18 cellular contexts compared by ENCODE assay signal in genomic region chr2:232512557-232512956, GRCh38. TPM values are rescaled to one million over a fixed set of nuclear protein-coding genes. Genes with fewer than 3 reads are reported as not detected.
DNase-seq lines count a peak whose midpoint lies in the region; ATAC-seq and TF ChIP-seq lines count a peak whose summit lies in the region.
"Had no signal": no experiment of that assay in that cellular context is flagged by ENCODE, and none has a peak within 500 bp of the region (broad histone marks: within the 10 kb centered on the region; RNA-seq: fewer than 3 reads in every experiment).

No MANE protein-coding gene starts in this region.

- H3K9me3 Mint-ChIP-seq in GM23338 (no peaks in the 10 kb centered on the region; the same call in 2 of the 3 replicates), WTC11 (no peaks in the 10 kb centered on the region), neural progenitor cell (no peaks in the 10 kb centered on the region)

- intact Hi-C loops in left ventricle myocardium inferior (cut with micrococcal nuclease), result no loop called here

- H3F3A ChIP-seq in GM23338 (replicated peaks; ENCODE audit: low read depth), result 0 out of 2 replicates have a peak, but pooled peaks cover 2% of the 10 kb centered on the region
- H3F3A ChIP-seq in neural progenitor cell (ENCODE audit: low read depth), result no peaks in the 10 kb centered on the region

- H3K27ac ChIP-seq in GM23338 (ENCODE audit: low read depth), result no peak overlapping the region
- no peak overlapping the region for H3K27ac ChIP-seq in neural progenitor cell
- H3K27ac ChIP-seq in left ventricle myocardium inferior (replicated peaks), result no peak overlapping the region

- TF ChIP-seq CTCF in GM23338 (conservative IDR thresholded peaks at IDR 0.05; ENCODE audit: low read depth in 2 of 2) (no peak), WTC11 (IDR thresholded peaks at IDR 0.05) (no peak), neural progenitor cell (IDR thresholded peaks at IDR 0.05) (no peak), left ventricle myocardium inferior (IDR thresholded peaks at IDR 0.05; ENCODE audit: borderline replicate concordance) (no peak)

- H3K27ac Mint-ChIP-seq in GM23338, result no peak overlapping the region
- H3K27ac Mint-ChIP-seq in WTC11, result no peak overlapping the region
- no peak overlapping the region for H3K27ac Mint-ChIP-seq in neural progenitor cell

- DNase-seq in GM23338 (ENCODE audit: low spot score) (no peak), NCI-H1436 treated with DMSO at 0.1 percent for 48 hours (lab: John Stamatoyannopoulos, UW) (peak; percentile 39), WTC11 (ENCODE audit: low spot score) (no peak), neural progenitor cell (ENCODE audit: low spot score) (peak; percentile 28), HUDEP-2 (lab: John Stamatoyannopoulos, UW; ENCODE audit: unreplicated experiment in 76 of 76) (no peak), left ventricle myocardium inferior (no peak)
- DNase-seq: DMS 273 treated with DMSO at 0.1 percent for 48 hours, Kasumi-1, NCI-H1105 treated with DMSO at 0.1 percent for 48 hours, NCI-H2081 treated with DMSO at 0.1 percent for 48 hours, NCI-H446 treated with DMSO at 0.1 percent for 48 hours, OCI-M1 had no signal

- peaks cover 7% of the 10 kb centered on the region for H3K4me1 Mint-ChIP-seq in GM23338
- peaks cover 7% of the 10 kb centered on the region; the same call in 1 of the 2 replicates for H3K4me1 Mint-ChIP-seq in WTC11
- H3K4me1 Mint-ChIP-seq in neural progenitor cell, result peaks cover 11% of the 10 kb centered on the region

- H3K4me2 ChIP-seq in GM23338 (no peak overlapping the region), neural progenitor cell (no peak overlapping the region)

- H3K4me1 ChIP-seq in GM23338 (ENCODE audit: insufficient read depth) (no peaks in the 10 kb centered on the region), neural progenitor cell (no peaks in the 10 kb centered on the region), left ventricle myocardium inferior (peaks cover 5% of the 10 kb centered on the region)

- H3K79me2 ChIP-seq in GM23338 (replicated peaks; ENCODE audit: insufficient read depth), result no peaks in the 10 kb centered on the region
- H3K79me2 ChIP-seq in neural progenitor cell (ENCODE audit: low read depth), result no peaks in the 10 kb centered on the region

- no peaks in the 10 kb centered on the region for H4K20me1 ChIP-seq in GM23338 (replicated peaks; ENCODE audit: insufficient read depth)
- H4K20me1 ChIP-seq in neural progenitor cell (ENCODE audit: low read depth), result no peaks in the 10 kb centered on the region

- POLR2A ChIA-PET in WTC11 (lab: Charles Lee), result no interaction called here

- H2AFZ ChIP-seq in GM23338 (no peak overlapping the region), neural progenitor cell (replicated peaks) (no peak overlapping the region)

- H3K4me3 ChIP-seq in GM23338 (no peak overlapping the region), neural progenitor cell (no peak overlapping the region), left ventricle myocardium inferior (no peak overlapping the region)

- H3K36me3 Mint-ChIP-seq in GM23338 (ENCODE audit: low read depth) (no peaks in the 10 kb centered on the region), WTC11 (no peaks in the 10 kb centered on the region), neural progenitor cell (no peaks in the 10 kb centered on the region)

- no peak overlapping the region for H3K9ac ChIP-seq in neural progenitor cell

- H3K27me3 ChIP-seq in GM23338 (ENCODE audit: insufficient read depth), result no peaks in the 10 kb centered on the region
- H3K27me3 ChIP-seq in neural progenitor cell, result peaks cover 3% of the 10 kb centered on the region
- H3K27me3 ChIP-seq in left ventricle myocardium inferior (ENCODE audit: low read depth), result peaks cover 40% of the 10 kb centered on the region

- H3K4me3 Mint-ChIP-seq in GM23338 (no peak overlapping the region), WTC11 (no peak overlapping the region), neural progenitor cell (peak overlapping the region; percentile 10)

- H3K27me3 Mint-ChIP-seq in GM23338 (ENCODE audit: insufficient read depth, low read depth, poor library complexity) (peaks cover 7% of the 10 kb centered on the region), WTC11 (ENCODE audit: low read depth) (no peaks in the 10 kb centered on the region; the same call in 1 of the 2 replicates), neural progenitor cell (ENCODE audit: insufficient read depth, low read depth) (peaks cover 13% of the 10 kb centered on the region)

- CTCF ChIA-PET in WTC11 (lab: Charles Lee), result interaction anchor here (0.8 to 6.9 kb wide), 6 partner anchors 10 to 147 kb away, joined by 3 to 73 read pairs (median 4); partner anchors contain the start of gene PRSS56

- H3K36me3 ChIP-seq in GM23338 (ENCODE audit: insufficient read depth) (no peaks in the 10 kb centered on the region), neural progenitor cell (no peaks in the 10 kb centered on the region), left ventricle myocardium inferior (no peaks in the 10 kb centered on the region)

- H3K9me3 ChIP-seq in neural progenitor cell (ENCODE audit: low read depth) (no peaks in the 10 kb centered on the region), left ventricle myocardium inferior (replicated peaks) (no peaks in the 10 kb centered on the region)

- peak; percentile 45 for ATAC-seq in GM23338
- ATAC-seq in WTC11, result peak; percentile 20; the same call in 1 of the 2 replicates
- no peak for ATAC-seq in GM21515 (IDR thresholded peaks at IDR 0.05; ENCODE audit: unreplicated experiment)

- no peaks in the 10 kb centered on the region for H3K9me2 ChIP-seq in GM23338 (ENCODE audit: insufficient read depth)

TF ChIP-seq in GM23338, 12 proteins besides CTCF, POLR2A, EP300 and RAD21 (continues in another document):
- TF ChIP-seq ZNF331 (CRISPR knock-in tag; IDR thresholded peaks at IDR 0.05; ENCODE audit: low read depth), result no peak
- no peak for TF ChIP-seq ETS1 (IDR thresholded peaks at IDR 0.05)
- TF ChIP-seq EZH2 (IDR thresholded peaks at IDR 0.05; ENCODE audit: low read depth, unreplicated experiment), result no peak
- TF ChIP-seq POLR2AphosphoS5 (IDR thresholded peaks at IDR 0.05; ENCODE audit: low read depth), result no peak
- TF ChIP-seq STAT1 (IDR thresholded peaks at IDR 0.05; ENCODE audit: unreplicated experiment), result no peak

TF ChIP-seq in WTC11, 78 proteins besides CTCF, POLR2A, EP300 and RAD21:
- TF ChIP-seq NR2C2 (CRISPR knock-in tag; IDR thresholded peaks at IDR 0.05) (no peak), ZNF416 (CRISPR knock-in tag; IDR thresholded peaks at IDR 0.05) (no peak), ELF4 (CRISPR knock-in tag; IDR thresholded peaks at IDR 0.05; ENCODE audit: low read depth) (no peak), ATF6 (CRISPR knock-in tag; IDR thresholded peaks at IDR 0.05) (no peak), MAX (CRISPR knock-in tag; IDR thresholded peaks at IDR 0.05) (no peak), GTF2I (CRISPR knock-in tag; conservative IDR thresholded peaks at IDR 0.05) (no peak)

RNA-seq across cellular contexts. Expression of gene PRSS56, which starts 7.6 kb away (rescaled TPM):
- 0.31 TPM in 1 of 2 replicates, not detected in the other for total RNA-seq in GM23338 (2014; rRNA removed; shearing (Covaris generic))
- polyA plus RNA-seq in GM23338 (2016; fragmentation: Nextera tagmentation; extraction: Ambion mirVana), result 0.27 TPM in 1 of 2 replicates, not detected in the other
- total RNA-seq in WTC11 (2021), result not detected in 3 replicates
- total RNA-seq in neural progenitor cell (ENCODE audit: low replicate concordance), result not detected in 2 replicates
- not detected for total RNA-seq in left ventricle myocardium inferior
- total RNA-seq: Daoy, H4, SK-MEL-5 had no signal
- polyA plus RNA-seq: AG04450, BJ had no signal

RNA-seq across cellular contexts. Expression of gene CHRND, which starts 13.4 kb away (rescaled TPM):
- 0.10 TPM in 1 of 2 replicates, not detected in the other for total RNA-seq in GM23338 (2014; rRNA removed; shearing (Covaris generic))
- 0.11 TPM in 1 of 2 replicates, not detected in the other for polyA plus RNA-seq in GM23338 (2016; fragmentation: Nextera tagmentation; extraction: Ambion mirVana)
- 0.07 to 0.11 TPM in 2 of 3 replicates, not detected in the other for total RNA-seq in WTC11 (2021)
- 0.19 TPM in 1 of 2 replicates, not detected in the other for total RNA-seq in neural progenitor cell (ENCODE audit: low replicate concordance)
- total RNA-seq in left ventricle myocardium inferior, result not detected
- total RNA-seq: Daoy, H4 had no signal
- polyA plus RNA-seq: AG04450, BJ had no signal

RNA-seq across cellular contexts. Expression of gene ECEL1, which starts 24.9 kb away (rescaled TPM):
- 17.5 and 18.0 TPM in 2 replicates for total RNA-seq in GM23338 (2014; rRNA removed; shearing (Covaris generic))
- 6.7 and 9.3 TPM in 2 replicates for polyA plus RNA-seq in GM23338 (2016; fragmentation: Nextera tagmentation; extraction: Ambion mirVana)
- total RNA-seq in WTC11 (2021), result 21.4 to 23.3 TPM (median 21.9 TPM) in 3 replicates
- 0.84 and 3.8 TPM in 2 replicates for total RNA-seq in neural progenitor cell (ENCODE audit: low replicate concordance)
- not detected for total RNA-seq in left ventricle myocardium inferior
- total RNA-seq: Daoy, H4, SK-MEL-5 had no signal
- polyA plus RNA-seq: AG04450, BJ had no signal

RNA-seq across cellular contexts. Expression of gene CHRNG, which starts 26.9 kb away (rescaled TPM):
- total RNA-seq in GM23338 (2014; rRNA removed; shearing (Covaris generic)), result not detected in 2 replicates
- not detected in 2 replicates for polyA plus RNA-seq in GM23338 (2016; fragmentation: Nextera tagmentation; extraction: Ambion mirVana)
- 0.20 TPM in 1 of 3 replicates, not detected in the others for total RNA-seq in WTC11 (2021)
- not detected in 2 replicates for total RNA-seq in neural progenitor cell (ENCODE audit: low replicate concordance)
- not detected for total RNA-seq in left ventricle myocardium inferior
- total RNA-seq: Daoy, H4, SK-MEL-5 had no signal
- polyA plus RNA-seq: AG04450, BJ had no signal

RNA-seq across cellular contexts. Expression of gene TIGD1, which starts 37.8 kb away (rescaled TPM):
- total RNA-seq in GM23338 (2014; rRNA removed; shearing (Covaris generic)), result 6.1 and 7.6 TPM in 2 replicates
- polyA plus RNA-seq in GM23338 (2016; fragmentation: Nextera tagmentation; extraction: Ambion mirVana), result 6.6 and 9.3 TPM in 2 replicates
- 5.2 to 9.0 TPM (median 6.1 TPM) in 3 replicates for total RNA-seq in WTC11 (2021)
- total RNA-seq in neural progenitor cell (ENCODE audit: low replicate concordance), result 12.2 and 14.6 TPM in 2 replicates
- total RNA-seq in left ventricle myocardium inferior, result 2.4 TPM

Comparison
In these comparisons a context has a peak if more than half of its experiments do, and no peak if none do; other contexts are left out.
1. DNase-seq: peak in NCI-H1436 treated with DMSO at 0.1 percent for 48 hours (single experiment) and neural progenitor cell (single experiment); none in GM23338 (single experiment), WTC11 (single experiment), HUDEP-2 (0 of 76) and left ventricle myocardium inferior (single experiment).